Comparison of ENCODE assay signal across 2 cellular contexts in the genomic region with DNA sequence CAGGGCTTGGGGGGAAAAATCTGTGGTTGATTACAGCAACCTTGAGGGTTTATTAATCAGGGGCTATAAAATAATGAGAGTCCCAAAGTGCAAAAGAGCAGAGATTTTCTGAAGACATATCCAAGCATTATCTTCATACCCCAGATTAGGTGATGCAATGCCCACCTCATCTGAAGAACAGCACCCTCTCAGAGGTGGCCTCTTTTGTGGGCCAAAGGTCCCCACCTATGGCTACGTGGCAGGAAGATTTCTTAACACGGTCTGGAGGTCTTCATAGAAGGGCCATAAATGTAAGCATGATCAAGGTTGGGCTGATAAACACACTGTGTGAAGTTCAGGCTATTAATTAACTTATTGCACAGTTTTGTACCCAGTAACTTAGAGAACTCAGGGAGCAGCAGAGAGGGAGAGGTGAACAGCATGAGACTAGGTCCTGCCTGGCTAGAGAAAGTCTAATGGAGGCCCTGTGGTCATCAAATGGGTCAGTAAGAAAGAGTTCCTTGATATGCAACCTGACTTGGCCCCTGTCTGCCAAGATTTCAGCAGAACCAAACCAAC.
A peak's percentile ranks its signal among the peaks of the same experiment; 100 is the strongest.
TF ChIP-seq lines count a peak whose summit lies in the region.

No MANE protein-coding gene starts in this region.

TF ChIP-seq in GM23338, 12 proteins besides CTCF, POLR2A, EP300 and RAD21 (continued from another document):
- TF ChIP-seq ZNF114 (CRISPR knock-in tag; IDR thresholded peaks at IDR 0.05): no peak
- TF ChIP-seq POLR2AphosphoS5 (IDR thresholded peaks at IDR 0.05; ENCODE audit: low read depth): no peak
- no peak for TF ChIP-seq EZH2phosphoT487 (IDR thresholded peaks at IDR 0.05; ENCODE audit: unreplicated experiment)

TF ChIP-seq in HepG2, 621 proteins besides CTCF, POLR2A, EP300 and RAD21 (continued from another document):
- TF ChIP-seq, protein P1, sequence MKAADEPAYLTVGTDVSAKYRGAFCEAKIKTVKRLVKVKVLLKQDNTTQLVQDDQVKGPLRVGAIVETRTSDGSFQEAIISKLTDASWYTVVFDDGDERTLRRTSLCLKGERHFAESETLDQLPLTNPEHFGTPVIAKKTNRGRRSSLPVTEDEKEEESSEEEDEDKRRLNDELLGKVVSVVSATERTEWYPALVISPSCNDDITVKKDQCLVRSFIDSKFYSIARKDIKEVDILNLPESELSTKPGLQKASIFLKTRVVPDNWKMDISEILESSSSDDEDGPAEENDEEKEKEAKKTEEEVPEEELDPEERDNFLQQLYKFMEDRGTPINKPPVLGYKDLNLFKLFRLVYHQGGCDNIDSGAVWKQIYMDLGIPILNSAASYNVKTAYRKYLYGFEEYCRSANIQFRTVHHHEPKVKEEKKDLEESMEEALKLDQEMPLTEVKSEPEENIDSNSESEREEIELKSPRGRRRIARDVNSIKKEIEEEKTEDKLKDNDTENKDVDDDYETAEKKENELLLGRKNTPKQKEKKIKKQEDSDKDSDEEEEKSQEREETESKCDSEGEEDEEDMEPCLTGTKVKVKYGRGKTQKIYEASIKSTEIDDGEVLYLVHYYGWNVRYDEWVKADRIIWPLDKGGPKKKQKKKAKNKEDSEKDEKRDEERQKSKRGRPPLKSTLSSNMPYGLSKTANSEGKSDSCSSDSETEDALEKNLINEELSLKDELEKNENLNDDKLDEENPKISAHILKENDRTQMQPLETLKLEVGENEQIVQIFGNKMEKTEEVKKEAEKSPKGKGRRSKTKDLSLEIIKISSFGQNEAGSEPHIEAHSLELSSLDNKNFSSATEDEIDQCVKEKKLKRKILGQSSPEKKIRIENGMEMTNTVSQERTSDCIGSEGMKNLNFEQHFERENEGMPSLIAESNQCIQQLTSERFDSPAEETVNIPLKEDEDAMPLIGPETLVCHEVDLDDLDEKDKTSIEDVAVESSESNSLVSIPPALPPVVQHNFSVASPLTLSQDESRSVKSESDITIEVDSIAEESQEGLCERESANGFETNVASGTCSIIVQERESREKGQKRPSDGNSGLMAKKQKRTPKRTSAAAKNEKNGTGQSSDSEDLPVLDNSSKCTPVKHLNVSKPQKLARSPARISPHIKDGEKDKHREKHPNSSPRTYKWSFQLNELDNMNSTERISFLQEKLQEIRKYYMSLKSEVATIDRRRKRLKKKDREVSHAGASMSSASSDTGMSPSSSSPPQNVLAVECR (CRISPR knock-in tag; IDR thresholded peaks at IDR 0.05; ENCODE audit: borderline replicate concordance): no peak
- TF ChIP-seq HNF4G (IDR thresholded peaks at IDR 0.05; ENCODE audit: borderline replicate concordance, low read depth, low read length) (0 out of 2 replicates have a peak, but pooled peaks have one; percentile 9), HNF4G (CRISPR knock-in tag; IDR thresholded peaks at IDR 0.05; ENCODE audit: borderline replicate concordance, low read depth) (no peak), ZNF503 (CRISPR knock-in tag; IDR thresholded peaks at IDR 0.05) (no peak)
